Comparison of ENCODE assay signal across 30 cellular contexts in genomic region chr5:174665347-174665746, GRCh38. TPM values are rescaled to one million over a fixed set of nuclear protein-coding genes. Genes with fewer than 3 reads are reported as not detected.
"Had no signal": no experiment of that assay in that cellular context is flagged by ENCODE, and none has a peak within 500 bp of the region (broad histone marks: within the 10 kb centered on the region; RNA-seq: fewer than 3 reads in every experiment).

No MANE protein-coding gene starts in this region.

- H3K36me3 Mint-ChIP-seq: stimulated activated effector memory CD8-positive, alpha-beta T cell treated with anti-CD3 and anti-CD28 coated beads, Interleukin-12 subunit alpha, Interleukin-12 subunit beta, amount 100 ng/mL, for 72 hours; stimulated activated memory B cell treated with anti-CD40 and anti-IgM and Interleukin-4, amounts not matched to agents 10 μg/mL and 1 μg/mL and 100 μg/mL, for 72 hours; stimulated activated naive B cell treated with anti-CD40 and anti-IgM and Interleukin-4, amounts not matched to agents 10 μg/mL and 1 μg/mL and 100 μg/mL, for 72 hours; type B pancreatic cell had no signal

- H3K27ac ChIP-seq: stomach, suprapubic skin, testis, thoracic aorta, thyroid gland, tibial artery, tibial nerve, transverse colon, upper lobe of left lung, upper lobe of right lung, uterus, vagina had no signal

- H3K4me3 ChIP-seq: stomach, suprapubic skin, testis, thoracic aorta, thyroid gland, tibial artery, tibial nerve, transverse colon, upper lobe of left lung, upper lobe of right lung, uterus, vagina had no signal

- H3K36me3 ChIP-seq: stomach, suprapubic skin, thoracic aorta, thyroid gland, tibial artery, tibial nerve, transverse colon, upper lobe of left lung, upper lobe of right lung, uterus, vagina had no signal

- DNase-seq: stimulated activated CD4-positive, alpha-beta T cell treated with anti-CD3 and anti-CD28 coated beads, Interleukin-2, amount 100 ng/mL, for 48 hours; stimulated activated CD4-positive, alpha-beta T cell treated with anti-CD3 and anti-CD28 coated beads, Interleukin-4, amount 100 ng/mL, for 1 hour; stimulated activated CD4-positive, alpha-beta T cell treated with anti-CD3 and anti-CD28 coated beads, Interleukin-4, amount 100 ng/mL, for 24 hours; stimulated activated CD4-positive, alpha-beta T cell treated with anti-CD3 and anti-CD28 coated beads, Interleukin-4, amount 100 ng/mL, for 4 hours; stimulated activated CD8-positive, alpha-beta memory T cell treated with anti-CD3 and anti-CD28 coated beads, Interleukin-4, amount 100 ng/mL, for 48 hours; stimulated activated naive B cell treated with anti-CD40 and anti-IgM and Interleukin-4, amounts not matched to agents 10 μg/mL and 1 μg/mL and 100 μg/mL, for 72 hours; stimulated activated naive CD4-positive, alpha-beta T cell; stimulated activated naive CD4-positive, alpha-beta T cell treated with Interleukin-2 at 50 U/mL for 16 hours; stimulated activated naive CD8-positive, alpha-beta T cell treated with anti-CD3 and anti-CD28 coated beads, Interleukin-15, amount 100 ng/mL, for 72 hours; stimulated activated naive CD8-positive, alpha-beta T cell treated with anti-CD3 and anti-CD28 coated beads, Interleukin-15, Interleukin-2, amounts not matched to agents 100 U/mL and 50 U/mL, for 24 hours; stomach; substantia nigra; testis; thyroid gland; tibial artery; transverse colon; trophoblast cell; upper lobe of left lung; upper lobe of right lung; uterus had no signal

- H3K27me3 Mint-ChIP-seq: stimulated activated memory B cell treated with anti-CD40 and anti-IgM and Interleukin-4, amounts not matched to agents 10 μg/mL and 1 μg/mL and 100 μg/mL, for 72 hours; stimulated activated naive B cell treated with anti-CD40 and anti-IgM and Interleukin-4, amounts not matched to agents 10 μg/mL and 1 μg/mL and 100 μg/mL, for 72 hours; stimulated activated naive CD8-positive, alpha-beta T cell treated with anti-CD3 and anti-CD28 coated beads, Interleukin-15, Interleukin-2, amounts not matched to agents 100 ng/mL and 50 ng/mL, for 24 hours had no signal

- H3K4me1 Mint-ChIP-seq: stimulated activated effector memory CD8-positive, alpha-beta T cell treated with anti-CD3 and anti-CD28 coated beads, Interleukin-12 subunit alpha, Interleukin-12 subunit beta, amount 100 ng/mL, for 72 hours; stimulated activated memory B cell treated with anti-CD40 and anti-IgM and Interleukin-4, amounts not matched to agents 10 μg/mL and 1 μg/mL and 100 μg/mL, for 72 hours; stimulated activated naive B cell treated with anti-CD40 and anti-IgM and Interleukin-4, amounts not matched to agents 10 μg/mL and 1 μg/mL and 100 μg/mL, for 72 hours; stimulated activated naive CD8-positive, alpha-beta T cell treated with anti-CD3 and anti-CD28 coated beads, Interleukin-15, amount 100 ng/mL, for 72 hours had no signal

- H3K9me3 ChIP-seq: testis, thoracic aorta, thyroid gland, tibial artery, transverse colon, upper lobe of left lung, upper lobe of right lung, uterus, vagina had no signal

- H3K27ac Mint-ChIP-seq: stimulated activated effector memory CD8-positive, alpha-beta T cell treated with anti-CD3 and anti-CD28 coated beads, Interleukin-12 subunit alpha, Interleukin-12 subunit beta, amount 100 ng/mL, for 72 hours; stimulated activated memory B cell treated with anti-CD40 and anti-IgM and Interleukin-4, amounts not matched to agents 10 μg/mL and 1 μg/mL and 100 μg/mL, for 72 hours; stimulated activated naive B cell treated with anti-CD40 and anti-IgM and Interleukin-4, amounts not matched to agents 10 μg/mL and 1 μg/mL and 100 μg/mL, for 72 hours; stimulated activated naive CD8-positive, alpha-beta T cell treated with anti-CD3 and anti-CD28 coated beads, Interleukin-15, amount 100 ng/mL, for 72 hours; stimulated activated naive CD8-positive, alpha-beta T cell treated with anti-CD3 and anti-CD28 coated beads, Interleukin-15, Interleukin-2, amounts not matched to agents 100 ng/mL and 50 ng/mL, for 24 hours; type B pancreatic cell had no signal

- H3K4me3 Mint-ChIP-seq: stimulated activated effector memory CD8-positive, alpha-beta T cell treated with anti-CD3 and anti-CD28 coated beads, Interleukin-12 subunit alpha, Interleukin-12 subunit beta, amount 100 ng/mL, for 72 hours; stimulated activated memory B cell treated with anti-CD40 and anti-IgM and Interleukin-4, amounts not matched to agents 10 μg/mL and 1 μg/mL and 100 μg/mL, for 72 hours; stimulated activated naive B cell treated with anti-CD40 and anti-IgM and Interleukin-4, amounts not matched to agents 10 μg/mL and 1 μg/mL and 100 μg/mL, for 72 hours; stimulated activated naive CD8-positive, alpha-beta T cell treated with anti-CD3 and anti-CD28 coated beads, Interleukin-15, amount 100 ng/mL, for 72 hours; stimulated activated naive CD8-positive, alpha-beta T cell treated with anti-CD3 and anti-CD28 coated beads, Interleukin-15, Interleukin-2, amounts not matched to agents 100 ng/mL and 50 ng/mL, for 24 hours; type B pancreatic cell had no signal

- FAIRE-seq: urothelium cell line had no signal

- ATAC-seq: stimulated activated effector memory CD8-positive, alpha-beta T cell treated with anti-CD3 and anti-CD28 coated beads, Interleukin-12 subunit alpha, Interleukin-12 subunit beta, amount 100 ng/mL, for 72 hours; stimulated activated memory B cell treated with anti-CD40 and anti-IgM and Interleukin-4, amounts not matched to agents 10 μg/mL and 1 μg/mL and 100 μg/mL, for 72 hours; stimulated activated naive B cell treated with anti-CD40 and anti-IgM and Interleukin-4, amounts not matched to agents 10 μg/mL and 1 μg/mL and 100 μg/mL, for 72 hours; stimulated activated naive CD8-positive, alpha-beta T cell treated with anti-CD3 and anti-CD28 coated beads, Interleukin-15, amount 100 ng/mL, for 72 hours; stimulated activated naive CD8-positive, alpha-beta T cell treated with anti-CD3 and anti-CD28 coated beads, Interleukin-15, Interleukin-2, amounts not matched to agents 100 U/mL and 50 U/mL, for 24 hours; upper lobe of right lung had no signal

- H3K27me3 ChIP-seq: testis, thyroid gland, tibial nerve, transverse colon, upper lobe of left lung, upper lobe of right lung, uterus, vagina had no signal

- H3K4me1 ChIP-seq: stomach, suprapubic skin, testis, thyroid gland, tibial artery, tibial nerve, transverse colon, upper lobe of left lung, upper lobe of right lung, uterus, vagina had no signal

RNA-seq across cellular contexts. Expression of gene MSX2, which starts 59.0 kb away (rescaled TPM):
- total RNA-seq: temporal lobe had no signal
